1 cellular context compared by ENCODE assay signal in genomic region chr17:17476865-17477467, GRCh38.
TF ChIP-seq lines count a peak whose summit lies in the region.

MED9 (plus strand) TSS chr17:17477000; CDS start chr17:17477042, 42 bp downstream.

TF ChIP-seq in K562, 482 proteins besides CTCF, POLR2A, EP300 and RAD21 (continued from another document and continues in another):
- TF ChIP-seq ZNF395 (CRISPR knock-in tag; IDR thresholded peaks at IDR 0.05) (no peak), ELF1 (tag; IDR thresholded peaks at IDR 0.05) (no peak), THRB (CRISPR knock-in tag; conservative IDR thresholded peaks at IDR 0.05) (no peak), YY1 (IDR thresholded peaks at IDR 0.05; ENCODE audit: borderline replicate concordance in 1 of 3, control insufficient read depth in 1 of 3, extremely low read depth in 1 of 3, insufficient read depth in 3 of 3, insufficient read length in 1 of 3, insufficient replicate concordance in 2 of 3, low read depth in 1 of 3, low read length in 2 of 3) (peak in 2 of 3 experiments; percentile 84 to 90), ZNF764 (CRISPR knock-in tag; IDR thresholded peaks at IDR 0.05; ENCODE audit: low read depth) (no peak), ZBTB49 (CRISPR knock-in tag; IDR thresholded peaks at IDR 0.05; ENCODE audit: borderline replicate concordance) (0 out of 2 replicates have a peak, but pooled peaks have one; percentile 41), PHF20 (IDR thresholded peaks at IDR 0.05; ENCODE audit: partially characterized antibody) (peak; percentile 93), GABPB1 (CRISPR knock-in tag; IDR thresholded peaks at IDR 0.05) (peak; percentile 54; the same call in 1 of the 2 replicates), ZNF431 (CRISPR knock-in tag; IDR thresholded peaks at IDR 0.05) (no peak), NONO (IDR thresholded peaks at IDR 0.05; ENCODE audit: low read depth in 2 of 2, low read length in 1 of 2) (peak in 1 of 2 experiments; percentile 30; a peak in 1 of 4 replicates), POLR2H (tag; IDR thresholded peaks at IDR 0.05; ENCODE audit: low read depth) (no peak), ZNF347 (CRISPR knock-in tag; IDR thresholded peaks at IDR 0.05; ENCODE audit: low read depth) (no peak), HNRNPL (IDR thresholded peaks at IDR 0.05; ENCODE audit: low read depth, low read length) (no peak), ZNF232 (CRISPR knock-in tag; IDR thresholded peaks at IDR 0.05) (no peak), SREBF1 (IDR thresholded peaks at IDR 0.05; ENCODE audit: borderline replicate concordance, low read depth, low read length) (no peak), TAF9B (IDR thresholded peaks at IDR 0.05; ENCODE audit: partially characterized antibody) (peak; percentile 50), NCOR1 (IDR thresholded peaks at IDR 0.05) (0 out of 2 replicates have a peak, but pooled peaks have one; percentile 10), SIN3B (IDR thresholded peaks at IDR 0.05; ENCODE audit: low read depth) (peak; percentile 91), ETV6 (IDR thresholded peaks at IDR 0.05; ENCODE audit: borderline replicate concordance in 1 of 2, low read depth in 2 of 2, low read length in 1 of 2) (no peak), ETV6 (CRISPR knock-in tag; IDR thresholded peaks at IDR 0.05; ENCODE audit: borderline replicate concordance) (0 out of 2 replicates have a peak, but pooled peaks have one; percentile 32), SIX5 (IDR thresholded peaks at IDR 0.05; ENCODE audit: borderline replicate concordance in 1 of 2, insufficient read depth in 1 of 2, low read depth in 1 of 2, low read length in 2 of 2) (peak in 1 of 2 experiments; percentile 42; a peak in 1 of 4 replicates), EGR1 (conservative IDR thresholded peaks at IDR 0.05) (peak; percentile 90), RUNX1 (IDR thresholded peaks at IDR 0.05; ENCODE audit: low read depth) (no peak), MAFF (IDR thresholded peaks at IDR 0.05; ENCODE audit: low read length) (no peak), REST (CRISPR knock-in tag; IDR thresholded peaks at IDR 0.05; ENCODE audit: low read depth) (0 out of 2 replicates have a peak, but pooled peaks have one; percentile 36), RBFOX2 (IDR thresholded peaks at IDR 0.05; ENCODE audit: low read depth, low read length) (peak; percentile 86), ZBTB7A (IDR thresholded peaks at IDR 0.05; ENCODE audit: borderline replicate concordance, control insufficient read depth, low read depth, low read length) (peak; percentile 48; the same call in 1 of the 2 replicates), PRMT5 (CRISPR knock-in tag; IDR thresholded peaks at IDR 0.05) (0 out of 2 replicates have a peak, but pooled peaks have one; percentile 19), MCM5 (IDR thresholded peaks at IDR 0.05; ENCODE audit: low read depth) (no peak), TCFL5 (CRISPR knock-in tag; conservative IDR thresholded peaks at IDR 0.05) (no peak), HDAC6 (IDR thresholded peaks at IDR 0.05; ENCODE audit: low read depth, low read length) (no peak), STAG1 (CRISPR knock-in tag; IDR thresholded peaks at IDR 0.05; ENCODE audit: borderline replicate concordance) (no peak), MNT (conservative IDR thresholded peaks at IDR 0.05) (peak; percentile 24 to 70; a peak in 2 of 4 replicates), ZNF24 (IDR thresholded peaks at IDR 0.05) (no peak), ESRRA (IDR thresholded peaks at IDR 0.05; ENCODE audit: borderline replicate concordance, low read depth) (peak; percentile 98), RFX7 (CRISPR knock-in tag; IDR thresholded peaks at IDR 0.05) (no peak), YBX1 (IDR thresholded peaks at IDR 0.05) (no peak), PYGO2 (tag; IDR thresholded peaks at IDR 0.05) (no peak), DNMT1 (IDR thresholded peaks at IDR 0.05) (no peak)
- TF ChIP-seq, protein P1, sequence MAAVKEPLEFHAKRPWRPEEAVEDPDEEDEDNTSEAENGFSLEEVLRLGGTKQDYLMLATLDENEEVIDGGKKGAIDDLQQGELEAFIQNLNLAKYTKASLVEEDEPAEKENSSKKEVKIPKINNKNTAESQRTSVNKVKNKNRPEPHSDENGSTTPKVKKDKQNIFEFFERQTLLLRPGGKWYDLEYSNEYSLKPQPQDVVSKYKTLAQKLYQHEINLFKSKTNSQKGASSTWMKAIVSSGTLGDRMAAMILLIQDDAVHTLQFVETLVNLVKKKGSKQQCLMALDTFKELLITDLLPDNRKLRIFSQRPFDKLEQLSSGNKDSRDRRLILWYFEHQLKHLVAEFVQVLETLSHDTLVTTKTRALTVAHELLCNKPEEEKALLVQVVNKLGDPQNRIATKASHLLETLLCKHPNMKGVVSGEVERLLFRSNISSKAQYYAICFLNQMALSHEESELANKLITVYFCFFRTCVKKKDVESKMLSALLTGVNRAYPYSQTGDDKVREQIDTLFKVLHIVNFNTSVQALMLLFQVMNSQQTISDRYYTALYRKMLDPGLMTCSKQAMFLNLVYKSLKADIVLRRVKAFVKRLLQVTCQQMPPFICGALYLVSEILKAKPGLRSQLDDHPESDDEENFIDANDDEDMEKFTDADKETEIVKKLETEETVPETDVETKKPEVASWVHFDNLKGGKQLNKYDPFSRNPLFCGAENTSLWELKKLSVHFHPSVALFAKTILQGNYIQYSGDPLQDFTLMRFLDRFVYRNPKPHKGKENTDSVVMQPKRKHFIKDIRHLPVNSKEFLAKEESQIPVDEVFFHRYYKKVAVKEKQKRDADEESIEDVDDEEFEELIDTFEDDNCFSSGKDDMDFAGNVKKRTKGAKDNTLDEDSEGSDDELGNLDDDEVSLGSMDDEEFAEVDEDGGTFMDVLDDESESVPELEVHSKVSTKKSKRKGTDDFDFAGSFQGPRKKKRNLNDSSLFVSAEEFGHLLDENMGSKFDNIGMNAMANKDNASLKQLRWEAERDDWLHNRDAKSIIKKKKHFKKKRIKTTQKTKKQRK (IDR thresholded peaks at IDR 0.05; ENCODE audit: borderline replicate concordance, low read depth, low read length), result no peak
- TF ChIP-seq, protein P2, sequence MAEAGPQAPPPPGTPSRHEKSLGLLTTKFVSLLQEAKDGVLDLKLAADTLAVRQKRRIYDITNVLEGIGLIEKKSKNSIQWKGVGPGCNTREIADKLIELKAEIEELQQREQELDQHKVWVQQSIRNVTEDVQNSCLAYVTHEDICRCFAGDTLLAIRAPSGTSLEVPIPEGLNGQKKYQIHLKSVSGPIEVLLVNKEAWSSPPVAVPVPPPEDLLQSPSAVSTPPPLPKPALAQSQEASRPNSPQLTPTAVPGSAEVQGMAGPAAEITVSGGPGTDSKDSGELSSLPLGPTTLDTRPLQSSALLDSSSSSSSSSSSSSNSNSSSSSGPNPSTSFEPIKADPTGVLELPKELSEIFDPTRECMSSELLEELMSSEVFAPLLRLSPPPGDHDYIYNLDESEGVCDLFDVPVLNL (CRISPR knock-in tag; IDR thresholded peaks at IDR 0.05; ENCODE audit: low read depth), result 0 out of 2 replicates have a peak, but pooled peaks have one; percentile 61
- TF ChIP-seq, protein P3, sequence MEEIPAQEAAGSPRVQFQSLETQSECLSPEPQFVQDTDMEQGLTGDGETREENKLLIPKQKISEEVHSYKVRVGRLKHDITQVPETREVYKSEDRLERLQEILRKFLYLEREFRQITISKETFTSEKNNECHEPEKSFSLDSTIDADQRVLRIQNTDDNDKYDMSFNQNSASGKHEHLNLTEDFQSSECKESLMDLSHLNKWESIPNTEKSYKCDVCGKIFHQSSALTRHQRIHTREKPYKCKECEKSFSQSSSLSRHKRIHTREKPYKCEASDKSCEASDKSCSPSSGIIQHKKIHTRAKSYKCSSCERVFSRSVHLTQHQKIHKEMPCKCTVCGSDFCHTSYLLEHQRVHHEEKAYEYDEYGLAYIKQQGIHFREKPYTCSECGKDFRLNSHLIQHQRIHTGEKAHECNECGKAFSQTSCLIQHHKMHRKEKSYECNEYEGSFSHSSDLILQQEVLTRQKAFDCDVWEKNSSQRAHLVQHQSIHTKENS (CRISPR knock-in tag; IDR thresholded peaks at IDR 0.05), result no peak
- TF ChIP-seq, protein P4, sequence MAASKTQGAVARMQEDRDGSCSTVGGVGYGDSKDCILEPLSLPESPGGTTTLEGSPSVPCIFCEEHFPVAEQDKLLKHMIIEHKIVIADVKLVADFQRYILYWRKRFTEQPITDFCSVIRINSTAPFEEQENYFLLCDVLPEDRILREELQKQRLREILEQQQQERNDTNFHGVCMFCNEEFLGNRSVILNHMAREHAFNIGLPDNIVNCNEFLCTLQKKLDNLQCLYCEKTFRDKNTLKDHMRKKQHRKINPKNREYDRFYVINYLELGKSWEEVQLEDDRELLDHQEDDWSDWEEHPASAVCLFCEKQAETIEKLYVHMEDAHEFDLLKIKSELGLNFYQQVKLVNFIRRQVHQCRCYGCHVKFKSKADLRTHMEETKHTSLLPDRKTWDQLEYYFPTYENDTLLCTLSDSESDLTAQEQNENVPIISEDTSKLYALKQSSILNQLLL (CRISPR knock-in tag; IDR thresholded peaks at IDR 0.05; ENCODE audit: borderline replicate concordance), result no peak
- TF ChIP-seq, protein P5, sequence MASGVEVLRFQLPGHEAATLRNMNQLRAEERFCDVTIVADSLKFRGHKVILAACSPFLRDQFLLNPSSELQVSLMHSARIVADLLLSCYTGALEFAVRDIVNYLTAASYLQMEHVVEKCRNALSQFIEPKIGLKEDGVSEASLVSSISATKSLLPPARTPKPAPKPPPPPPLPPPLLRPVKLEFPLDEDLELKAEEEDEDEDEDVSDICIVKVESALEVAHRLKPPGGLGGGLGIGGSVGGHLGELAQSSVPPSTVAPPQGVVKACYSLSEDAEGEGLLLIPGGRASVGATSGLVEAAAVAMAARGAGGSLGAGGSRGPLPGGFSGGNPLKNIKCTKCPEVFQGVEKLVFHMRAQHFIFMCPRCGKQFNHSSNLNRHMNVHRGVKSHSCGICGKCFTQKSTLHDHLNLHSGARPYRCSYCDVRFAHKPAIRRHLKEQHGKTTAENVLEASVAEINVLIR (CRISPR knock-in tag; IDR thresholded peaks at IDR 0.05), result peak; percentile 94
